ENCODE assay signal across 8 cellular contexts in genomic region chrX:19343085-19343461, GRCh38. TPM values are rescaled to one million over a fixed set of nuclear protein-coding genes. Genes with fewer than 3 reads are reported as not detected.
DNase-seq lines count a peak whose midpoint lies in the region; FAIRE-seq and TF ChIP-seq lines count a peak whose summit lies in the region.

No MANE protein-coding gene starts in this region.

- no peaks in the 10 kb centered on the region for H3K36me3 ChIP-seq in OCI-LY1 (ENCODE audit: insufficient read depth, low read length)
- no peaks in the 10 kb centered on the region for H3K36me3 ChIP-seq in endodermal cell (ENCODE audit: control insufficient read depth, insufficient read depth, low read length)
- no peaks in the 10 kb centered on the region for H3K36me3 ChIP-seq in ovary

- TF ChIP-seq EP300 in ovary (IDR thresholded peaks at IDR 0.05): no peak

- H3K9ac ChIP-seq in OCI-LY1 (ENCODE audit: low read length): peak overlapping the region; percentile 79
- peak overlapping the region; percentile 53 for H3K9ac ChIP-seq in endodermal cell (ENCODE audit: extremely low read depth, low read length, poor library complexity, severe bottlenecking)

- BruUV-seq in Calu3 (replicated peaks; lab: Mats Ljungman, UMichigan): no TSS peak

- H3K4me3 Mint-ChIP-seq in Calu3 (ENCODE audit: low read depth, unreplicated experiment) (peak overlapping the region; percentile 78), endodermal cell (peak overlapping the region; percentile 78)

- peaks cover 14% of the 10 kb centered on the region for H3K36me3 Mint-ChIP-seq in Calu3 (ENCODE audit: insufficient read depth, unreplicated experiment)
- peaks cover 3% of the 10 kb centered on the region for H3K36me3 Mint-ChIP-seq in endodermal cell (ENCODE audit: low read depth)

- H3K4me1 Mint-ChIP-seq in Calu3 (ENCODE audit: low read depth, unreplicated experiment) (peaks cover 17% of the 10 kb centered on the region), endodermal cell (peaks cover 6% of the 10 kb centered on the region)

- 23 to 43% methylated on average over 3 to 10 of the region's 10 CpGs for WGBS in endodermal cell (ENCODE audit: insufficient coverage in 1 of 2, insufficient read length in 1 of 2), 2 experiments
- WGBS in ovary, 3 donors: 49 to 63% (median 53%) methylated on average over 10 of the region's 10 CpGs

- no peaks in the 10 kb centered on the region for H3K27me3 ChIP-seq in OCI-LY1 (ENCODE audit: insufficient read depth, low read length)
- H3K27me3 ChIP-seq in endodermal cell (ENCODE audit: control insufficient read depth, insufficient read depth, low read length, poor library complexity, severe bottlenecking): no peaks in the 10 kb centered on the region
- no peaks in the 10 kb centered on the region for H3K27me3 ChIP-seq in ovary

- H2AFZ ChIP-seq in OCI-LY1 (ENCODE audit: low read length): no peak overlapping the region

- H3K9me2 ChIP-seq in OCI-LY1 (ENCODE audit: low read depth, low read length): no peaks in the 10 kb centered on the region

- peaks cover 35% of the 10 kb centered on the region for H3K4me1 ChIP-seq in OCI-LY1 (ENCODE audit: insufficient read depth, low read length, severe bottlenecking)
- no peaks in the 10 kb centered on the region for H3K4me1 ChIP-seq in endodermal cell (ENCODE audit: control insufficient read depth, insufficient read depth, low read length)
- H3K4me1 ChIP-seq in ovary (ENCODE audit: insufficient read depth): no peaks in the 10 kb centered on the region

- peak overlapping the region; percentile 79 for H3K27ac Mint-ChIP-seq in Calu3 (ENCODE audit: unreplicated experiment)
- H3K27ac Mint-ChIP-seq in endodermal cell: peak overlapping the region; percentile 20

- H4K20me1 ChIP-seq in OCI-LY1 (ENCODE audit: insufficient read depth, low read length): no peaks in the 10 kb centered on the region

- no peak for TF ChIP-seq POLR2A in ovary (IDR thresholded peaks at IDR 0.05)

- intact Hi-C loops in Calu3 (cut with micrococcal nuclease; ENCODE audit: unreplicated experiment): no loop called here
- intact Hi-C loops in ovary (cut with DNase I): no loop called here

- no peaks in the 10 kb centered on the region for H3F3A ChIP-seq in OCI-LY1 (ENCODE audit: insufficient read depth, low read length)

- CTCF ChIA-PET in Calu3 (lab: Charles Lee): no interaction called here

- no peak for DNase-seq in Calu3
- DNase-seq in endodermal cell: no peak
- no peak for DNase-seq in ovary
- DNase-seq in glomerular visceral epithelial cell (ENCODE audit: extremely low spot score): no peak
- DNase-seq in AG08395 (ENCODE audit: low spot score): no peak
- DNase-seq in urothelium cell line (ENCODE audit: low spot score): no peak
- no peak for DNase-seq in COLO829 (ENCODE audit: low spot score)

- peaks cover 29% of the 10 kb centered on the region for H3K79me2 ChIP-seq in OCI-LY1 (ENCODE audit: insufficient read depth, low read length)

- TF ChIP-seq CTCF in Calu3 (IDR thresholded peaks at IDR 0.05; ENCODE audit: unreplicated experiment) (no peak), OCI-LY1 (IDR thresholded peaks at IDR 0.05; ENCODE audit: low read length) (no peak), endodermal cell (conservative IDR thresholded peaks at IDR 0.05) (no peak), ovary (IDR thresholded peaks at IDR 0.05) (no peak)

- H3K9me3 ChIP-seq in OCI-LY1 (ENCODE audit: low read length) (no peaks in the 10 kb centered on the region), endodermal cell (ENCODE audit: control insufficient read depth, low read length) (no peaks in the 10 kb centered on the region), ovary (no peaks in the 10 kb centered on the region)

- H3K27ac ChIP-seq in OCI-LY1 (ENCODE audit: low read depth, low read length, poor library complexity, severe bottlenecking): peak overlapping the region; percentile 37
- H3K27ac ChIP-seq in endodermal cell (ENCODE audit: low read depth, low read length): peak overlapping the region; percentile 66
- H3K27ac ChIP-seq in ovary: peak overlapping the region in 1 of 2 donors; percentile 55

- FAIRE-seq in urothelium cell line (lab: Jason Lieb, UNC): no peak

- peak overlapping the region; percentile 88 for H3K4me2 ChIP-seq in OCI-LY1 (ENCODE audit: low read length)

- H3K9me3 Mint-ChIP-seq in Calu3 (ENCODE audit: low read depth, unreplicated experiment) (no peaks in the 10 kb centered on the region), endodermal cell (peaks cover 47% of the 10 kb centered on the region)

- H3K4me3 ChIP-seq in OCI-LY1 (ENCODE audit: low read depth, low read length, poor library complexity, severe bottlenecking) (peak overlapping the region; percentile 80), endodermal cell (ENCODE audit: low read length) (peak overlapping the region; percentile 86), ovary (peak overlapping the region; percentile 86)

- no peaks in the 10 kb centered on the region for H3K27me3 Mint-ChIP-seq in Calu3 (ENCODE audit: unreplicated experiment)
- H3K27me3 Mint-ChIP-seq in endodermal cell (ENCODE audit: insufficient read depth): no peaks in the 10 kb centered on the region

RNA-seq across cellular contexts. Expression of gene PDHA1, which starts 0.7 kb away (rescaled TPM):
- total RNA-seq in Calu3 (2022): 234 and 241 TPM in 2 replicates
- 100 to 1,000 TPM; 341 to 362 TPM for total RNA-seq in endodermal cell
- 170 TPM for polyA plus RNA-seq in endodermal cell (2013, experiment 1 of 2)
- 164 TPM for polyA plus RNA-seq in endodermal cell (2013, experiment 2 of 2)
- 100 to 1,000 TPM in 2 of 7 donors, 10 to 100 TPM in 5; 24.3 to 120 (median 91.1) TPM for total RNA-seq in ovary
- 100 to 1,000 TPM in 1 of 2 donors, 10 to 100 TPM in 1; 63.5 to 141 TPM for polyA plus RNA-seq in ovary
